ENCODE assay signal across 9 cellular contexts in the genomic region with DNA sequence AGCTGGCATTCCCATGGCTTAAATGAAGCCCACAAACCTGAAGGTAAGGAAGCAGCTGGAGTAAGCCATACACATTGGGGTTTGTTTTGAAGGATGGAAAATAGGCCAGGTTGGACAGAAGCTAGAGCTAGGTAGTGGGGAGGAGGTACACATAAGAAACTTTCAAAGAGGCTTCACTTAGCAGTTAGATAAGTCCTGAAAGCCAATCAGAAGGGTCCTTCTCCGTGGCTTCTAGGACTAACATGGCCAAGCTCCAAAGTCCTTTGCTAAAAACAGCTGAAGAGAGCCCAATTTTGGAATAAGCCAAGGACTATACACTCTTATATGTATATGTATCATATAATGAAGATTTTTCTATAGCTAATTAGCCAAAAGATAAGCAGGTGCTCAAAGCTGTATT. TPM values are rescaled to one million over a fixed set of nuclear protein-coding genes. Genes with fewer than 3 reads are reported as not detected.
DNase-seq lines count a peak whose midpoint lies in the region; ATAC-seq and TF ChIP-seq lines count a peak whose summit lies in the region.
"Had no signal": no experiment of that assay in that cellular context is flagged by ENCODE, and none has a peak within 500 bp of the region (broad histone marks: within the 10 kb centered on the region; RNA-seq: fewer than 3 reads in every experiment).

No MANE protein-coding gene starts in this region.

- peaks cover 77% of the 10 kb centered on the region for H3K4me1 ChIP-seq in Karpas-422 (ENCODE audit: low read length)

- H3K27me3 ChIP-seq in Karpas-422 (ENCODE audit: low read length): no peaks in the 10 kb centered on the region
- H3K27me3 ChIP-seq: esophagus muscularis mucosa had no signal

- peak overlapping the region; percentile 99 for H3K4me2 ChIP-seq in Karpas-422 (ENCODE audit: low read depth, low read length, poor library complexity, severe bottlenecking)

- H3K9me2 ChIP-seq in Karpas-422 (replicated peaks; ENCODE audit: insufficient read depth, low read length): no peaks in the 10 kb centered on the region

- peaks cover 40% of the 10 kb centered on the region for H3K4me1 Mint-ChIP-seq in activated CD8-positive, alpha-beta memory T cell treated with anti-CD3 and anti-CD28 coated beads, Interleukin-2, amount 10 ng/mL, durations not matched to agents 7 days and 5 days
- H3K4me1 Mint-ChIP-seq in brain (peaks cover 53% of the 10 kb centered on the region), osteocyte (ENCODE audit: unreplicated experiment) (peaks cover 22% of the 10 kb centered on the region)

- H4K20me1 ChIP-seq in Karpas-422 (ENCODE audit: insufficient read depth, low read depth, low read length): peaks cover 6% of the 10 kb centered on the region; the same call in 1 of the 2 replicates

- H3K9me3 Mint-ChIP-seq in activated CD8-positive, alpha-beta memory T cell treated with anti-CD3 and anti-CD28 coated beads, Interleukin-2, amount 10 ng/mL, durations not matched to agents 7 days and 5 days (ENCODE audit: low read depth): no peaks in the 10 kb centered on the region
- H3K9me3 Mint-ChIP-seq in brain (no peaks in the 10 kb centered on the region), osteocyte (ENCODE audit: unreplicated experiment) (no peaks in the 10 kb centered on the region)

- H3K36me3 Mint-ChIP-seq in activated CD8-positive, alpha-beta memory T cell treated with anti-CD3 and anti-CD28 coated beads, Interleukin-2, amount 10 ng/mL, durations not matched to agents 7 days and 5 days: no peaks in the 10 kb centered on the region
- H3K36me3 Mint-ChIP-seq in brain (no peaks in the 10 kb centered on the region), osteocyte (ENCODE audit: unreplicated experiment) (no peaks in the 10 kb centered on the region)

- peak overlapping the region; percentile 90 for H3K9ac ChIP-seq in Karpas-422 (ENCODE audit: low read length)

- H2AFZ ChIP-seq in Karpas-422 (ENCODE audit: low read length): no peak overlapping the region

- no peak for ATAC-seq in activated CD8-positive, alpha-beta memory T cell treated with anti-CD3 and anti-CD28 coated beads, Interleukin-2, amount 10 ng/mL, durations not matched to agents 7 days and 5 days
- ATAC-seq in GM19395 (IDR thresholded peaks at IDR 0.05; ENCODE audit: unreplicated experiment): no peak

- no peak for DNase-seq in activated CD8-positive, alpha-beta memory T cell treated with anti-CD3 and anti-CD28 coated beads, Interleukin-2, amount 10 ng/mL, durations not matched to agents 7 days and 5 days
- DNase-seq in activated CD8-positive, alpha-beta memory T cell treated with anti-CD3 and anti-CD28 coated beads for 24 hours: no peak
- DNase-seq in Karpas-422 (peak; percentile 69), osteocyte (ENCODE audit: extremely low spot score, unreplicated experiment) (no peak), inferior parietal cortex (ENCODE audit: extremely low spot score) (no peak), amygdala (lab: John Stamatoyannopoulos, UW) (no peak)

- TF ChIP-seq CTCF in brain (conservative IDR thresholded peaks at IDR 0.05) (no peak), osteocyte (IDR thresholded peaks at IDR 0.05) (no peak)

- no peaks in the 10 kb centered on the region for H3K27me3 Mint-ChIP-seq in activated CD8-positive, alpha-beta memory T cell treated with anti-CD3 and anti-CD28 coated beads, Interleukin-2, amount 10 ng/mL, durations not matched to agents 7 days and 5 days
- H3K27me3 Mint-ChIP-seq in brain (peaks cover 7% of the 10 kb centered on the region), osteocyte (ENCODE audit: unreplicated experiment) (no peaks in the 10 kb centered on the region)

- no peaks in the 10 kb centered on the region for H3K9me3 ChIP-seq in Karpas-422 (ENCODE audit: low read length)
- H3K9me3 ChIP-seq: esophagus muscularis mucosa had no signal

- CTCF ChIA-PET in activated CD8-positive, alpha-beta memory T cell treated with anti-CD3 and anti-CD28 coated beads, Interleukin-2, amount 10 ng/mL, durations not matched to agents 7 days and 5 days (lab: Charles Lee): interaction anchor here (1.2 kb wide), 1 partner anchor 147 kb away, joined by 4 read pairs; no protein-coding TSS in a partner anchor

- H3K36me3 ChIP-seq in Karpas-422 (ENCODE audit: insufficient read depth, low read length): no peaks in the 10 kb centered on the region; the same call in 1 of the 2 replicates
- H3K36me3 ChIP-seq: esophagus muscularis mucosa had no signal

- H3K79me2 ChIP-seq in Karpas-422 (ENCODE audit: low read length): peaks cover 65% of the 10 kb centered on the region

- H3K4me3 Mint-ChIP-seq in activated CD8-positive, alpha-beta memory T cell treated with anti-CD3 and anti-CD28 coated beads, Interleukin-2, amount 10 ng/mL, durations not matched to agents 7 days and 5 days: peak overlapping the region; percentile 97
- H3K4me3 Mint-ChIP-seq in brain (peak overlapping the region; percentile 96 to 100 (median 99)), osteocyte (ENCODE audit: unreplicated experiment) (peak overlapping the region; percentile 97)

- peak overlapping the region; percentile 86 for H3K27ac ChIP-seq in Karpas-422 (ENCODE audit: low read length)
- H3K27ac ChIP-seq: esophagus muscularis mucosa had no signal

- peak overlapping the region; percentile 78 for H3K4me3 ChIP-seq in Karpas-422 (ENCODE audit: low read length)

- no peak overlapping the region for H3K27ac Mint-ChIP-seq in activated CD8-positive, alpha-beta memory T cell treated with anti-CD3 and anti-CD28 coated beads, Interleukin-2, amount 10 ng/mL, durations not matched to agents 7 days and 5 days
- H3K27ac Mint-ChIP-seq in brain (peak overlapping the region in 2 of 5 experiments; percentile 18 to 98), osteocyte (ENCODE audit: unreplicated experiment) (no peak overlapping the region)

RNA-seq across cellular contexts. Expression of a gene that starts 1.8 kb away (rescaled TPM):
- total RNA-seq in activated CD8-positive, alpha-beta memory T cell treated with anti-CD3 and anti-CD28 coated beads, Interleukin-2, amount 10 ng/mL, durations not matched to agents 7 days and 5 days: 10 to 100 TPM; 33.2 to 33.4 TPM
- total RNA-seq in Karpas-422 (2014; rRNA removed; shearing (Covaris generic); ENCODE audit: low replicate concordance): 17.0 and 28.3 TPM in 2 replicates
- polyA plus RNA-seq in brain (ENCODE audit: insufficient read depth, low read depth, low replicate concordance): 13.7 TPM
- total RNA-seq in osteocyte: 17.5 and 18.4 TPM in 2 replicates
